ENCODE assay signal across 8 cellular contexts in the genomic region with DNA sequence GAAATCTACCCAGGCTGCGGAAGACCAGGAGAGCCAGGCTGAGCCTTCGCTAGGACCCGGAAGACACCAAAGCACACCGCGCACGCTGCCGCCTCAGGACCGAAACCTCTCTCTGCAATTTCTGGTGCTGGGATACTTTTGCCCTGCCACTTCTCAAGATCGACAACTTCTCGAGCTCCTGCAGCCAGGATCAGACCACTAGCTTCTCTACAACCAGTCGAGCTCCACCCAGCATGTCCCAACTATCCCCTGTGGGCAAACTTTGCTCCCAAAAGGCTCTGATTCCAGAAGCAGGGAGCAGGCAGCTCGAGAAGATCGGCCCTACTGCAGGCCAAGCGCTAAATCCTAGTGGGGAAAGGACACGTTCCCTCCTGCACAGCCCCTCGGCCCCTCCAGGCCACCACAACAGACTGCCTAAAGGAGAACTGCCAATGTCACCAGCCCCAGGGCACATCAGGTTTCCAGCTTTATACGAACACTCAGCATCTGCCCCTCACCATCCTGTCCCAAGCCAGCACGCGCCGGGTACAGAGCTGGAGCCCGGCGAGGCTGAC. TPM values are rescaled to one million over a fixed set of nuclear protein-coding genes. Genes with fewer than 3 reads are reported as not detected.
A peak's percentile ranks its signal among the peaks of the same experiment; 100 is the strongest.
DNase-seq lines count a peak whose midpoint lies in the region; ATAC-seq and TF ChIP-seq lines count a peak whose summit lies in the region.

No MANE protein-coding gene starts in this region.

- peaks cover 23% of the 10 kb centered on the region for H4K20me1 ChIP-seq in Karpas-422 (ENCODE audit: insufficient read depth, low read depth, low read length)

- peaks cover 14% of the 10 kb centered on the region for H3K36me3 Mint-ChIP-seq in T-helper 2 cell treated with Interferon-gamma antibody and Interleukin-4, amounts not matched to agents 5 μg/mL and 100 μg/mL, for 36 hours (ENCODE audit: low read depth)
- peaks cover 0 to 3% (median 0%) of the 10 kb centered on the region in 3 donors for H3K36me3 Mint-ChIP-seq in immature natural killer cell

- H3K4me2 ChIP-seq in Karpas-422 (ENCODE audit: low read depth, low read length, poor library complexity, severe bottlenecking) = peak overlapping the region; percentile 94

- intact Hi-C loops in breast epithelium (cut with DNase I; ENCODE audit: low total_unique reads) = loop anchor here (5.0 to 10.0 kb wide), 2 partner anchors 54 to 659 kb away; no protein-coding TSS in a partner anchor

- peak overlapping the region; percentile 95 for H3K27ac Mint-ChIP-seq in T-helper 2 cell treated with Interferon-gamma antibody and Interleukin-4, amounts not matched to agents 5 μg/mL and 100 μg/mL, for 36 hours
- H3K27ac Mint-ChIP-seq in immature natural killer cell = peak overlapping the region; percentile 90 to 97 (median 96)

- TF ChIP-seq CTCF in breast epithelium (IDR thresholded peaks at IDR 0.05) = no peak

- H3K27me3 Mint-ChIP-seq in T-helper 2 cell treated with Interferon-gamma antibody and Interleukin-4, amounts not matched to agents 5 μg/mL and 100 μg/mL, for 36 hours (ENCODE audit: low read depth) = no peaks in the 10 kb centered on the region
- peaks cover 10 to 13% (median 11%) of the 10 kb centered on the region in 3 donors for H3K27me3 Mint-ChIP-seq in immature natural killer cell (ENCODE audit: low read depth in 3 of 3)

- H3K4me1 ChIP-seq in Karpas-422 (ENCODE audit: low read length) = peaks cover 52% of the 10 kb centered on the region
- peaks cover 9 to 29% of the 10 kb centered on the region in 2 donors for H3K4me1 ChIP-seq in breast epithelium

- H3K4me3 ChIP-seq in Karpas-422 (ENCODE audit: low read length) = peak overlapping the region; percentile 88
- peak overlapping the region; percentile 86 to 93 (median 92) for H3K4me3 ChIP-seq in breast epithelium

- no peaks in the 10 kb centered on the region for H3K9me3 Mint-ChIP-seq in T-helper 2 cell treated with Interferon-gamma antibody and Interleukin-4, amounts not matched to agents 5 μg/mL and 100 μg/mL, for 36 hours
- H3K9me3 Mint-ChIP-seq in immature natural killer cell = no peaks in the 10 kb centered on the region

- H3K9ac ChIP-seq in Karpas-422 (ENCODE audit: low read length) = peak overlapping the region; percentile 98

- H3K27ac ChIP-seq in Karpas-422 (ENCODE audit: low read length) (peak overlapping the region; percentile 86), breast epithelium (peak overlapping the region; percentile 98 to 99)

- H3K27me3 ChIP-seq in Karpas-422 (ENCODE audit: low read length) (no peaks in the 10 kb centered on the region), breast epithelium (no peaks in the 10 kb centered on the region)

- H3K9me3 ChIP-seq in Karpas-422 (ENCODE audit: low read length) (no peaks in the 10 kb centered on the region), breast epithelium (no peaks in the 10 kb centered on the region)

- no peak overlapping the region for H2AFZ ChIP-seq in Karpas-422 (ENCODE audit: low read length)

- DNase-seq in ELR (ENCODE audit: low read depth) = peak; percentile 67
- DNase-seq in Karpas-422 = peak; percentile 90
- peak; percentile 41 for DNase-seq in T-helper 2 cell treated with Interferon-gamma antibody and Interleukin-4, amounts not matched to agents 5 μg/mL and 100 μg/mL, for 36 hours (ENCODE audit: low spot score)
- peak in 1 of 2 donors; percentile 43 for DNase-seq in breast epithelium (ENCODE audit: low spot score in 2 of 2)
- DNase-seq in immature natural killer cell = peak; percentile 47 to 54 (median 54)
- DNase-seq in stimulated activated CD4-positive, alpha-beta T cell treated with anti-CD3 and anti-CD28 coated beads, Interleukin-12 subunit alpha, Interleukin-12 subunit beta, amount 100 ng/mL, for 48 hours (ENCODE audit: low read depth in 2 of 3, low spot score in 1 of 3) = peak; percentile 23 to 42 (median 38)
- no peak for DNase-seq in GOT3 (lab: John Stamatoyannopoulos, UW)

- H3K4me3 Mint-ChIP-seq in T-helper 2 cell treated with Interferon-gamma antibody and Interleukin-4, amounts not matched to agents 5 μg/mL and 100 μg/mL, for 36 hours = peak overlapping the region; percentile 92
- H3K4me3 Mint-ChIP-seq in immature natural killer cell = peak overlapping the region; percentile 94 to 100 (median 100)

- H3K79me2 ChIP-seq in Karpas-422 (ENCODE audit: low read length) = peaks cover 68% of the 10 kb centered on the region

- H3K9me2 ChIP-seq in Karpas-422 (replicated peaks; ENCODE audit: insufficient read depth, low read length) = no peaks in the 10 kb centered on the region

- H3K4me1 Mint-ChIP-seq in T-helper 2 cell treated with Interferon-gamma antibody and Interleukin-4, amounts not matched to agents 5 μg/mL and 100 μg/mL, for 36 hours (ENCODE audit: low read depth) = peaks cover 26% of the 10 kb centered on the region
- peaks cover 35 to 45% of the 10 kb centered on the region in 2 donors for H3K4me1 Mint-ChIP-seq in immature natural killer cell

- no peak for ATAC-seq in HG03457 (IDR thresholded peaks at IDR 0.05; ENCODE audit: unreplicated experiment)

- TF ChIP-seq POLR2A in breast epithelium (IDR thresholded peaks at IDR 0.05) = no peak

- H3K36me3 ChIP-seq in Karpas-422 (ENCODE audit: insufficient read depth, low read length) (peaks cover 5% of the 10 kb centered on the region; the same call in 1 of the 2 replicates), breast epithelium (peaks cover under 1% of the 10 kb centered on the region)

RNA-seq across cellular contexts. Expression of a gene that starts 1.0 kb away (rescaled TPM):
- 11.7 and 19.9 TPM in 2 replicates for total RNA-seq in Karpas-422 (2014; rRNA removed; shearing (Covaris generic); ENCODE audit: low replicate concordance)
- 10 to 100 TPM; 23.2 to 40.7 (median 33.4) TPM for total RNA-seq in breast epithelium
- 10 to 100 TPM in 2 of 3 donors, 1 to 10 TPM in 1; 7.8 to 21.9 (median 11.1) TPM for polyA plus RNA-seq in immature natural killer cell

RNA-seq across cellular contexts. Expression of a gene that starts 40.2 kb away (rescaled TPM):
- total RNA-seq in Karpas-422 (2014; rRNA removed; shearing (Covaris generic); ENCODE audit: low replicate concordance) = 82.4 and 108 TPM in 2 replicates
- total RNA-seq in breast epithelium = 100 to 1,000 TPM in 2 of 3 donors, 10 to 100 TPM in 1; 77.6 to 141 (median 122) TPM
- 10 to 100 TPM; 28.4 to 58.5 (median 29.6) TPM for polyA plus RNA-seq in immature natural killer cell

RNA-seq across cellular contexts. Expression of a gene that starts 46.3 kb away (rescaled TPM):
- total RNA-seq in Karpas-422 (2014; rRNA removed; shearing (Covaris generic); ENCODE audit: low replicate concordance) = 41.4 and 58.6 TPM in 2 replicates
- 10 to 100 TPM; 25.6 to 37.5 (median 33.8) TPM for total RNA-seq in breast epithelium
- 10 to 100 TPM in 1 of 3 donors, 1 to 10 TPM in 2; 4.3 to 16.7 (median 7.0) TPM for polyA plus RNA-seq in immature natural killer cell
